Comparison of ENCODE assay signal across 17 cellular contexts in the genomic region with DNA sequence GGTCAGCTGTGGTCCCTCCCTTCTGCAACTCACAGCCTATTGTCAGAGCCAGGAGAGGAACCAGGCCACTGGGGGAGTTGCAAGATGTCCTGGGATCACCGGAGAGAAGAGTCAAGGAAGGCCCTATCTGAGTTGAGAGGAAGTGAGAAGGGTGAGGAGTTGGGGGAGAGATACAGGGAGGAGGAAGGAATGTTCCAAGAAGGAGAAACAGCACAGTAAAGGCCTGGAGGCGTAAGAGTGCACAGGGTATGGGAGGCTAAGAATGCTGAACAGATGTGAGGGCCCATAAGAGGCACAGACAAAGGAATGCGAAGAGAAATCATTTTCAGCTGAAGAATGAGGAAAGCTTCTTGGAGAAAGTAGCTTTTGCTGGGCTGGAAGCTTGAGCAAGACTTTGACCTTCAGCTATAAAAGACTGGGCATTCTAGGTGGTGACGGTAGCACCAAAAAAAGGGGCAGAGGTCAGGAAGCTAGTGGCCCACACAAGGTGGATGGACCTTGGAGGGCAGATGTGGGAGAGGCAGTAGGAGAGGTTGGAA. TPM values are rescaled to one million over a fixed set of nuclear protein-coding genes. Genes with fewer than 3 reads are reported as not detected.
DNase-seq lines count a peak whose midpoint lies in the region; ATAC-seq and TF ChIP-seq lines count a peak whose summit lies in the region.
"Had no signal": no experiment of that assay in that cellular context is flagged by ENCODE, and none has a peak within 500 bp of the region (broad histone marks: within the 10 kb centered on the region; RNA-seq: fewer than 3 reads in every experiment).

No MANE protein-coding gene starts in this region.

- no peak overlapping the region for H4K8ac ChIP-seq in neuronal stem cell (ENCODE audit: low read depth, low read length)

- H3K9ac ChIP-seq in fibroblast of lung (ENCODE audit: insufficient read depth, low read length) (no peak overlapping the region), neuronal stem cell (ENCODE audit: low read depth, low read length, poor library complexity) (no peak overlapping the region)
- H3K9ac ChIP-seq: BLaER1 had no signal

- H3K4ac ChIP-seq in neuronal stem cell (ENCODE audit: low read length), result no peak overlapping the region

- H3K9me3 ChIP-seq in fibroblast of lung (ENCODE audit: control insufficient read depth, insufficient read depth, low read depth, low read length), result no peaks in the 10 kb centered on the region
- H3K9me3 ChIP-seq in neuronal stem cell (replicated peaks in 1 of 2; ENCODE audit: control insufficient read depth in 2 of 2, insufficient read depth in 1 of 2, low read depth in 1 of 2, low read length in 2 of 2), result no peaks in the 10 kb centered on the region
- H3K9me3 ChIP-seq: BLaER1, sigmoid colon had no signal

- H3K4me1 ChIP-seq in fibroblast of lung (ENCODE audit: control insufficient read depth, extremely low read depth, insufficient read depth, low read length), result peaks cover 15% of the 10 kb centered on the region
- peaks cover 18% of the 10 kb centered on the region in 2 donors for H3K4me1 ChIP-seq in neuronal stem cell (ENCODE audit: control insufficient read depth in 2 of 2, insufficient read depth in 1 of 2, low read depth in 1 of 2, low read length in 2 of 2)

- DNase-seq in AG20443 (ENCODE audit: low spot score) (peak; percentile 75), NB4 (ENCODE audit: low read depth) (peak; percentile 42), fibroblast of lung (ENCODE audit: low read depth in 2 of 2) (peak; percentile 28 to 31), neuronal stem cell (ENCODE audit: low spot score) (no peak), NCI-H2029 (lab: John Stamatoyannopoulos, UW) (no peak), SHP77 treated with DMSO at 0.1 percent for 48 hours (lab: John Stamatoyannopoulos, UW) (no peak), OCI-M1 (lab: John Stamatoyannopoulos, UW) (no peak)
- DNase-seq: amygdala, GF-D8, MM.1S, NCI-H2227 treated with DMSO at 0.1 percent for 48 hours, RPMI8226, sigmoid colon had no signal

- no peak overlapping the region for H2BK120ac ChIP-seq in neuronal stem cell (ENCODE audit: low read depth, low read length)

- no peak overlapping the region for H3K23ac ChIP-seq in neuronal stem cell (ENCODE audit: low read depth, low read length, poor library complexity)

- H2BK15ac ChIP-seq in neuronal stem cell (ENCODE audit: low read length), result no peak overlapping the region

- no peak overlapping the region for H3K4me2 ChIP-seq in fibroblast of lung (ENCODE audit: extremely low read depth, insufficient read depth, low read length)
- H3K4me2 ChIP-seq in neuronal stem cell (ENCODE audit: insufficient read depth, low read length, poor library complexity, severe bottlenecking), result no peak overlapping the region

- no peaks in the 10 kb centered on the region for H3K79me2 ChIP-seq in fibroblast of lung (ENCODE audit: control insufficient read depth, insufficient read depth, low read length)

- TF ChIP-seq CTCF in NB4 (IDR thresholded peaks at IDR 0.05; ENCODE audit: low read depth, low read length) (no peak), fibroblast of lung (conservative IDR thresholded peaks at IDR 0.05 in 1 of 2, IDR thresholded peaks at IDR 0.05 in 1 of 2; ENCODE audit: low read depth in 1 of 2, low read length in 2 of 2) (no peak)

- no peak for ATAC-seq in GM18861 (IDR thresholded peaks at IDR 0.05; ENCODE audit: unreplicated experiment)

- no peak overlapping the region for H4K91ac ChIP-seq in neuronal stem cell (ENCODE audit: low read depth, low read length, poor library complexity)

- no peak overlapping the region for H2AFZ ChIP-seq in fibroblast of lung (ENCODE audit: low read length)
- H2AFZ ChIP-seq in neuronal stem cell (ENCODE audit: low read length), result peak overlapping the region; percentile 92

- H3K36me3 ChIP-seq in fibroblast of lung (ENCODE audit: control insufficient read depth, insufficient read depth, low read length) (no peaks in the 10 kb centered on the region), neuronal stem cell (replicated peaks in 1 of 2; ENCODE audit: control insufficient read depth in 2 of 2, insufficient read depth in 2 of 2, low read length in 2 of 2) (no peaks in the 10 kb centered on the region)
- H3K36me3 ChIP-seq: BLaER1, sigmoid colon had no signal

- H2BK5ac ChIP-seq in neuronal stem cell (ENCODE audit: low read length), result no peak overlapping the region

- no peak overlapping the region for H3K18ac ChIP-seq in neuronal stem cell (ENCODE audit: low read length)

- WGBS in neuronal stem cell (ENCODE audit: extremely low coverage in 2 of 2, insufficient read length in 2 of 2, insufficient replicate concordance in 1 of 2), 2 donors, result no CpG with 5 or more reads among the region's 4 CpGs

- H3K79me1 ChIP-seq in neuronal stem cell (ENCODE audit: low read depth, low read length), result no peaks in the 10 kb centered on the region

- H2BK12ac ChIP-seq in neuronal stem cell (ENCODE audit: low read length), result no peak overlapping the region

- H2AK5ac ChIP-seq in neuronal stem cell (ENCODE audit: low read depth, low read length), result no peak overlapping the region

- peak overlapping the region; percentile 23 for H3K27ac ChIP-seq in fibroblast of lung (ENCODE audit: insufficient read depth, low read length)
- H3K27ac ChIP-seq in neuronal stem cell (replicated peaks; ENCODE audit: low read length), result no peak overlapping the region
- H3K27ac ChIP-seq: BLaER1, HL-60, sigmoid colon had no signal

- H3K14ac ChIP-seq in neuronal stem cell (ENCODE audit: low read length), result no peak overlapping the region

- no peak for TF ChIP-seq POLR2A in NB4 (IDR thresholded peaks at IDR 0.05; ENCODE audit: extremely low read depth, insufficient read length)

- H3K4me3 ChIP-seq in NB4 (ENCODE audit: low read depth, low read length) (no peak overlapping the region), fibroblast of lung (replicated peaks in 1 of 4; ENCODE audit: control extremely low read depth in 1 of 4, insufficient read depth in 1 of 4, low read depth in 3 of 4, low read length in 4 of 4) (no peak overlapping the region), neuronal stem cell (ENCODE audit: low read length in 2 of 2) (no peak overlapping the region)
- H3K4me3 ChIP-seq: BLaER1, sigmoid colon had no signal

- no peaks in the 10 kb centered on the region for H4K20me1 ChIP-seq in fibroblast of lung (ENCODE audit: control insufficient read depth, extremely low read depth, insufficient read depth, low read length)
- H4K20me1 ChIP-seq: BLaER1 had no signal

- no peaks in the 10 kb centered on the region for H3K27me3 ChIP-seq in fibroblast of lung (ENCODE audit: control insufficient read depth, insufficient read depth, low read length)
- peaks cover 0 to 11% (median 2%) of the 10 kb centered on the region in 3 experiments for H3K27me3 ChIP-seq in neuronal stem cell (ENCODE audit: control insufficient read depth in 3 of 3, insufficient read depth in 3 of 3, low read depth in 1 of 3, low read length in 3 of 3)
- H3K27me3 ChIP-seq: BLaER1, sigmoid colon had no signal

RNA-seq across cellular contexts. Expression of a gene that starts 21.6 kb away (rescaled TPM):
- total RNA-seq in fibroblast of lung, result not detected in 2 replicates
- 0.07 and 0.15 TPM in 2 replicates for polyA plus RNA-seq in fibroblast of lung
- polyA plus RNA-seq in fibroblast of lung (2012), result 0.22 and 0.24 TPM in 2 replicates
- polyA minus RNA-seq in fibroblast of lung (ENCODE audit: low replicate concordance), result not detected in 2 replicates
- not detected for polyA plus RNA-seq in neuronal stem cell (2013, experiment 1 of 2)
- polyA plus RNA-seq in neuronal stem cell (2013, experiment 2 of 2), result not detected

RNA-seq across cellular contexts. Expression of a gene that starts 47.7 kb away (rescaled TPM):
- 151 and 231 TPM in 2 replicates for total RNA-seq in fibroblast of lung
- 77.4 and 347 TPM in 2 replicates for polyA plus RNA-seq in fibroblast of lung
- 109 and 618 TPM in 2 replicates for polyA plus RNA-seq in fibroblast of lung (2012)
- polyA minus RNA-seq in fibroblast of lung (ENCODE audit: low replicate concordance), result 549 and 2,332 TPM in 2 replicates
- 11.0 TPM for polyA plus RNA-seq in neuronal stem cell (2013, experiment 1 of 2)
- polyA plus RNA-seq in neuronal stem cell (2013, experiment 2 of 2), result 11.2 TPM

RNA-seq across cellular contexts. Expression of a gene that starts 58.6 kb away (rescaled TPM):
- under 0.01 and 0.33 TPM in 2 replicates for total RNA-seq in fibroblast of lung
- 0.09 and 1.8 TPM in 2 replicates for polyA plus RNA-seq in fibroblast of lung
- polyA plus RNA-seq in fibroblast of lung (2012), result 1.6 TPM in 1 of 2 replicates, not detected in the other
- 1.5 TPM in 1 of 2 replicates, not detected in the other for polyA minus RNA-seq in fibroblast of lung (ENCODE audit: low replicate concordance)
- 0.10 TPM for polyA plus RNA-seq in neuronal stem cell (2013, experiment 1 of 2)
- polyA plus RNA-seq in neuronal stem cell (2013, experiment 2 of 2), result 0.10 TPM
- polyA plus RNA-seq: urinary bladder had no signal

Comparison
In these comparisons a context has a peak if more than half of its experiments do, and no peak if none do; other contexts are left out.
1. DNase-seq: peak in AG20443 (single experiment), NB4 (single experiment) and fibroblast of lung (2 of 2); none in neuronal stem cell (single experiment), NCI-H2029 (single experiment), SHP77 treated with DMSO at 0.1 percent for 48 hours (single experiment) and OCI-M1 (single experiment).